In the genomic region with DNA sequence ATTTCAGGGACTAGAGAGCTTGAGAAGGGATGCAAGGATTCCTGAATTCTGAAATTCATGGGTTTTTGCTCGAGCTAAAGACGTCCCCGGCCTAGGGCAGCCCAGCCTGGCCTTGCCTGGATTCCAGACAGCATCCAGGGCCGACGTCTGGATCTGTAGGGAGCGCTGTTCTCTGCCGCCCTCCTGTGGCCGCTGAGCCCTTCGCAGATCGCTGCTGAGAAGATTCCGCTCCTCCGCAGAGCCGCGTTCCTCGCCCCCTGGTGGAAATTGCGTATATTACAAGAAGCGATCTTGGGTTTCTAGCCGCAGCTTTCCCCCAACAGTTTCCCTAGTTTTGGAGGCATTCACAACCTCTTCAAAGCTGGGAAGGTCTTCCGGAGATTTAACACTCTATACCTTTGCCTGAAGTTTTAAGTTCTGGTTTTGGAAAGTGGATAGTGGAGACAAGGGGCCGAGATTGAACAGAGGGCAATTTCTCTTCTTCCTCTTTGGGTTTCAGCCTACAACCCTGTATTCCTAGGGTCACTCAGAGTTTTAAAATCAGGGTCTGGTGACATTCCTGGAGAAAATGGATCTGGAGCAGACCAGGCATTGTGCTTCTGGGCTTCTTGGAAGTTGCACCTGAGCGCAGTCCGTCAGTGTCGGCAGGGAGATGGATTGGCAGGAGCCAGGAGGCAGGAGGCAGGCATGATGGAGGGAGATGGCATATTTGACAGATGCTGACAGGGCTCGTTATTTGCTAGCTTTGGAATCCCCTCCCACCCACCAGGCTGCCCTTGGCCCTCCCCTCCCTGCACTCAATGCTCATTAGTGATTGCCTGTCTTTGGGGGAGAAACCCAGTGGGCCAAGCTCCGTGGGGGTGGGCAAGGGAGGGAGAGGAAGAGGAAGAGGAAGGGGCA, we compare ENCODE assay signal across 1 cellular context.
TF ChIP-seq lines count a peak whose summit lies in the region.

No MANE protein-coding gene starts in this region.

TF ChIP-seq in K562, 482 proteins besides CTCF, POLR2A, EP300 and RAD21 (continued from another document):
- TF ChIP-seq, protein P1, sequence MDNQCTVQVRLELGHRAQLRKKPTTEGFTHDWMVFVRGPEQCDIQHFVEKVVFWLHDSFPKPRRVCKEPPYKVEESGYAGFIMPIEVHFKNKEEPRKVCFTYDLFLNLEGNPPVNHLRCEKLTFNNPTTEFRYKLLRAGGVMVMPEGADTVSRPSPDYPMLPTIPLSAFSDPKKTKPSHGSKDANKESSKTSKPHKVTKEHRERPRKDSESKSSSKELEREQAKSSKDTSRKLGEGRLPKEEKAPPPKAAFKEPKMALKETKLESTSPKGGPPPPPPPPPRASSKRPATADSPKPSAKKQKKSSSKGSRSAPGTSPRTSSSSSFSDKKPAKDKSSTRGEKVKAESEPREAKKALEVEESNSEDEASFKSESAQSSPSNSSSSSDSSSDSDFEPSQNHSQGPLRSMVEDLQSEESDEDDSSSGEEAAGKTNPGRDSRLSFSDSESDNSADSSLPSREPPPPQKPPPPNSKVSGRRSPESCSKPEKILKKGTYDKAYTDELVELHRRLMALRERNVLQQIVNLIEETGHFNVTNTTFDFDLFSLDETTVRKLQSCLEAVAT (IDR thresholded peaks at IDR 0.05), result peak in 1 of 2 experiments; percentile 77; a peak in 1 of 4 replicates
- TF ChIP-seq ESRRB (CRISPR knock-in tag; IDR thresholded peaks at IDR 0.05; ENCODE audit: borderline replicate concordance), result no peak
- no peak for TF ChIP-seq TRIM24 (IDR thresholded peaks at IDR 0.05)
- no peak for TF ChIP-seq CREBBP (IDR thresholded peaks at IDR 0.05; ENCODE audit: low read depth, low read length)
- no peak for TF ChIP-seq SLC30A9 (CRISPR knock-in tag; IDR thresholded peaks at IDR 0.05)
- no peak for TF ChIP-seq PYGO2 (tag; IDR thresholded peaks at IDR 0.05)
- no peak for TF ChIP-seq RFX7 (CRISPR knock-in tag; IDR thresholded peaks at IDR 0.05)
- TF ChIP-seq, protein P2, sequence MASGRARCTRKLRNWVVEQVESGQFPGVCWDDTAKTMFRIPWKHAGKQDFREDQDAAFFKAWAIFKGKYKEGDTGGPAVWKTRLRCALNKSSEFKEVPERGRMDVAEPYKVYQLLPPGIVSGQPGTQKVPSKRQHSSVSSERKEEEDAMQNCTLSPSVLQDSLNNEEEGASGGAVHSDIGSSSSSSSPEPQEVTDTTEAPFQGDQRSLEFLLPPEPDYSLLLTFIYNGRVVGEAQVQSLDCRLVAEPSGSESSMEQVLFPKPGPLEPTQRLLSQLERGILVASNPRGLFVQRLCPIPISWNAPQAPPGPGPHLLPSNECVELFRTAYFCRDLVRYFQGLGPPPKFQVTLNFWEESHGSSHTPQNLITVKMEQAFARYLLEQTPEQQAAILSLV (tag; IDR thresholded peaks at IDR 0.05), result no peak
- TF ChIP-seq STAT5A (IDR thresholded peaks at IDR 0.05; ENCODE audit: borderline replicate concordance, low read length), result no peak
- peak; percentile 97 for TF ChIP-seq XRCC5 (IDR thresholded peaks at IDR 0.05; ENCODE audit: low read depth, low read length)
- no peak for TF ChIP-seq PURB (CRISPR knock-in tag; IDR thresholded peaks at IDR 0.05; ENCODE audit: low read depth)
- no peak for TF ChIP-seq EGR1 (conservative IDR thresholded peaks at IDR 0.05)
TF ChIP-seq in K562: peak in this region for 37.
